In genomic region chr20:53915459-53916172, GRCh38 we compare ENCODE assay signal across 1 cellular context.
TF ChIP-seq lines count a peak whose summit lies in the region.

No MANE protein-coding gene starts in this region.

TF ChIP-seq in K562, 482 proteins besides CTCF, POLR2A, EP300 and RAD21 (continued from another document and continues in another):
- peak; percentile 87 for TF ChIP-seq ZNF407 (IDR thresholded peaks at IDR 0.05; ENCODE audit: low read depth)
- no peak for TF ChIP-seq ZNF175 (CRISPR knock-in tag; IDR thresholded peaks at IDR 0.05; ENCODE audit: low read depth)
- TF ChIP-seq ZNF354B (CRISPR knock-in tag; IDR thresholded peaks at IDR 0.05): peak; percentile 57; the same call in 1 of the 2 replicates
- no peak for TF ChIP-seq NFE2 (IDR thresholded peaks at IDR 0.05; ENCODE audit: low read depth)
- TF ChIP-seq, protein P1, sequence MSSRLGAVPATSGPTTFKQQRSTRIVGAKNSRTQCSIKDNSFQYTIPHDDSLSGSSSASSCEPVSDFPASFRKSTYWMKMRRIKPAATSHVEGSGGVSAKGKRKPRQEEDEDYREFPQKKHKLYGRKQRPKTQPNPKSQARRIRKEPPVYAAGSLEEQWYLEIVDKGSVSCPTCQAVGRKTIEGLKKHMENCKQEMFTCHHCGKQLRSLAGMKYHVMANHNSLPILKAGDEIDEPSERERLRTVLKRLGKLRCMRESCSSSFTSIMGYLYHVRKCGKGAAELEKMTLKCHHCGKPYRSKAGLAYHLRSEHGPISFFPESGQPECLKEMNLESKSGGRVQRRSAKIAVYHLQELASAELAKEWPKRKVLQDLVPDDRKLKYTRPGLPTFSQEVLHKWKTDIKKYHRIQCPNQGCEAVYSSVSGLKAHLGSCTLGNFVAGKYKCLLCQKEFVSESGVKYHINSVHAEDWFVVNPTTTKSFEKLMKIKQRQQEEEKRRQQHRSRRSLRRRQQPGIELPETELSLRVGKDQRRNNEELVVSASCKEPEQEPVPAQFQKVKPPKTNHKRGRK (tag; IDR thresholded peaks at IDR 0.05): no peak; the same call in 1 of the 2 replicates
- TF ChIP-seq TCF3 (CRISPR knock-in tag; IDR thresholded peaks at IDR 0.05): no peak
- TF ChIP-seq PCBP1 (IDR thresholded peaks at IDR 0.05; ENCODE audit: low read depth, low read length, poor library complexity, severe bottlenecking): no peak
- no peak for TF ChIP-seq ZNF444 (CRISPR knock-in tag; IDR thresholded peaks at IDR 0.05)
- no peak for TF ChIP-seq TEAD2 (tag; IDR thresholded peaks at IDR 0.05)
- no peak for TF ChIP-seq ID3 (CRISPR knock-in tag; IDR thresholded peaks at IDR 0.05)
- TF ChIP-seq ID3 (tag; IDR thresholded peaks at IDR 0.05): no peak
- TF ChIP-seq, protein P2, sequence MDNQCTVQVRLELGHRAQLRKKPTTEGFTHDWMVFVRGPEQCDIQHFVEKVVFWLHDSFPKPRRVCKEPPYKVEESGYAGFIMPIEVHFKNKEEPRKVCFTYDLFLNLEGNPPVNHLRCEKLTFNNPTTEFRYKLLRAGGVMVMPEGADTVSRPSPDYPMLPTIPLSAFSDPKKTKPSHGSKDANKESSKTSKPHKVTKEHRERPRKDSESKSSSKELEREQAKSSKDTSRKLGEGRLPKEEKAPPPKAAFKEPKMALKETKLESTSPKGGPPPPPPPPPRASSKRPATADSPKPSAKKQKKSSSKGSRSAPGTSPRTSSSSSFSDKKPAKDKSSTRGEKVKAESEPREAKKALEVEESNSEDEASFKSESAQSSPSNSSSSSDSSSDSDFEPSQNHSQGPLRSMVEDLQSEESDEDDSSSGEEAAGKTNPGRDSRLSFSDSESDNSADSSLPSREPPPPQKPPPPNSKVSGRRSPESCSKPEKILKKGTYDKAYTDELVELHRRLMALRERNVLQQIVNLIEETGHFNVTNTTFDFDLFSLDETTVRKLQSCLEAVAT (IDR thresholded peaks at IDR 0.05): no peak
- TF ChIP-seq ZNF174 (CRISPR knock-in tag; IDR thresholded peaks at IDR 0.05): no peak
- TF ChIP-seq NONO (IDR thresholded peaks at IDR 0.05; ENCODE audit: low read depth in 2 of 2, low read length in 1 of 2): no peak
- TF ChIP-seq PURB (CRISPR knock-in tag; IDR thresholded peaks at IDR 0.05; ENCODE audit: low read depth): no peak
- TF ChIP-seq DNMT1 (IDR thresholded peaks at IDR 0.05): no peak
- TF ChIP-seq CREB1 (IDR thresholded peaks at IDR 0.05): no peak
- 0 out of 2 replicates have a peak, but pooled peaks have one; percentile 30 for TF ChIP-seq CREB1 (CRISPR knock-in tag; IDR thresholded peaks at IDR 0.05)
- TF ChIP-seq SUPT5H (IDR thresholded peaks at IDR 0.05): no peak
- no peak for TF ChIP-seq HNRNPL (IDR thresholded peaks at IDR 0.05; ENCODE audit: low read depth, low read length)
- TF ChIP-seq FOSL1 (tag; conservative IDR thresholded peaks at IDR 0.05): peak; percentile 59
- no peak for TF ChIP-seq HDAC1 (IDR thresholded peaks at IDR 0.05)
- TF ChIP-seq ZNF140 (CRISPR knock-in tag; IDR thresholded peaks at IDR 0.05): no peak
- TF ChIP-seq GABPB2 (CRISPR knock-in tag; conservative IDR thresholded peaks at IDR 0.05): no peak
- no peak for TF ChIP-seq JUN (IDR thresholded peaks at IDR 0.05; ENCODE audit: borderline replicate concordance, low read depth, low read length)
- no peak for TF ChIP-seq JUN (CRISPR knock-in tag; IDR thresholded peaks at IDR 0.05; ENCODE audit: borderline replicate concordance)
- no peak for TF ChIP-seq ZMIZ1 (IDR thresholded peaks at IDR 0.05; ENCODE audit: low read depth in 2 of 2, low read length in 2 of 2)
- no peak for TF ChIP-seq ZSCAN32 (CRISPR knock-in tag; IDR thresholded peaks at IDR 0.05)
- peak; percentile 52 to 92 (median 88) for TF ChIP-seq YY1 (IDR thresholded peaks at IDR 0.05; ENCODE audit: borderline replicate concordance in 1 of 3, control insufficient read depth in 1 of 3, extremely low read depth in 1 of 3, insufficient read depth in 3 of 3, insufficient read length in 1 of 3, insufficient replicate concordance in 2 of 3, low read depth in 1 of 3, low read length in 2 of 3)
- no peak for TF ChIP-seq HDAC2 (IDR thresholded peaks at IDR 0.05)
- no peak for TF ChIP-seq HLTF (IDR thresholded peaks at IDR 0.05)
- TF ChIP-seq IRF9 (tag; IDR thresholded peaks at IDR 0.05): no peak
- TF ChIP-seq CBX8 (IDR thresholded peaks at IDR 0.05; ENCODE audit: borderline replicate concordance, extremely low read depth, low read depth, low read length, poor library complexity, severe bottlenecking): no peak
- peak; percentile 15 to 31 for TF ChIP-seq AFF1 (IDR thresholded peaks at IDR 0.05; ENCODE audit: low read depth in 1 of 2, partially characterized antibody in 2 of 2)
- TF ChIP-seq ZZZ3 (IDR thresholded peaks at IDR 0.05): no peak
- no peak for TF ChIP-seq TRIM28 (IDR thresholded peaks at IDR 0.05)
- no peak for TF ChIP-seq ZNF76 (CRISPR knock-in tag; IDR thresholded peaks at IDR 0.05; ENCODE audit: borderline replicate concordance)
- peak; percentile 59; the same call in 1 of the 2 replicates for TF ChIP-seq KLF16 (IDR thresholded peaks at IDR 0.05)
- TF ChIP-seq, protein P3, sequence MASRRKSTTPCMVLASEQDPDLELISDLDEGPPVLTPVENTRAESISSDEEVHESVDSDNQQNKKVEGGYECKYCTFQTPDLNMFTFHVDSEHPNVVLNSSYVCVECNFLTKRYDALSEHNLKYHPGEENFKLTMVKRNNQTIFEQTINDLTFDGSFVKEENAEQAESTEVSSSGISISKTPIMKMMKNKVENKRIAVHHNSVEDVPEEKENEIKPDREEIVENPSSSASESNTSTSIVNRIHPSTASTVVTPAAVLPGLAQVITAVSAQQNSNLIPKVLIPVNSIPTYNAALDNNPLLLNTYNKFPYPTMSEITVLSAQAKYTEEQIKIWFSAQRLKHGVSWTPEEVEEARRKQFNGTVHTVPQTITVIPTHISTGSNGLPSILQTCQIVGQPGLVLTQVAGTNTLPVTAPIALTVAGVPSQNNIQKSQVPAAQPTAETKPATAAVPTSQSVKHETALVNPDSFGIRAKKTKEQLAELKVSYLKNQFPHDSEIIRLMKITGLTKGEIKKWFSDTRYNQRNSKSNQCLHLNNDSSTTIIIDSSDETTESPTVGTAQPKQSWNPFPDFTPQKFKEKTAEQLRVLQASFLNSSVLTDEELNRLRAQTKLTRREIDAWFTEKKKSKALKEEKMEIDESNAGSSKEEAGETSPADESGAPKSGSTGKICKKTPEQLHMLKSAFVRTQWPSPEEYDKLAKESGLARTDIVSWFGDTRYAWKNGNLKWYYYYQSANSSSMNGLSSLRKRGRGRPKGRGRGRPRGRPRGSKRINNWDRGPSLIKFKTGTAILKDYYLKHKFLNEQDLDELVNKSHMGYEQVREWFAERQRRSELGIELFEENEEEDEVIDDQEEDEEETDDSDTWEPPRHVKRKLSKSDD (conservative IDR thresholded peaks at IDR 0.05; ENCODE audit: low read length): no peak
